8 cellular contexts compared by ENCODE assay signal in genomic region chr9:69671291-69671903, GRCh38. TPM values are rescaled to one million over a fixed set of nuclear protein-coding genes. Genes with fewer than 3 reads are reported as not detected.
DNase-seq lines count a peak whose midpoint lies in the region; ATAC-seq, FAIRE-seq and TF ChIP-seq lines count a peak whose summit lies in the region.

No MANE protein-coding gene starts in this region.

- H3K27me3 ChIP-seq in breast epithelium = no peaks in the 10 kb centered on the region
- peaks cover 4 to 50% of the 10 kb centered on the region in 2 experiments for H3K27me3 ChIP-seq in HepG2 (ENCODE audit: control insufficient read depth in 1 of 2, insufficient read depth in 2 of 2, low read length in 2 of 2)
- H3K27me3 ChIP-seq in stomach smooth muscle (ENCODE audit: control insufficient read depth in 1 of 2, insufficient read depth in 2 of 2, low read length in 2 of 2) = no peaks in the 10 kb centered on the region

- H3K4me2 ChIP-seq in HepG2 (ENCODE audit: low read depth, low read length) = peak overlapping the region; percentile 66

- no peak for TF ChIP-seq RAD21 in HepG2 (CRISPR knock-in tag; IDR thresholded peaks at IDR 0.05)

- H3K27ac Mint-ChIP-seq in activated CD4-positive, alpha-beta T cell treated with anti-CD3 and anti-CD28 coated beads, Interleukin-2, amount 10 ng/mL, durations not matched to agents 7 days and 5 days = no peak overlapping the region

- no peak overlapping the region for H2AFZ ChIP-seq in HepG2 (ENCODE audit: low read length)

- no peaks in the 10 kb centered on the region for H3K79me2 ChIP-seq in HepG2 (ENCODE audit: insufficient read depth, low read length)

- H3K9me3 ChIP-seq in breast epithelium = no peaks in the 10 kb centered on the region
- no peaks in the 10 kb centered on the region for H3K9me3 ChIP-seq in HepG2 (ENCODE audit: low read length)
- H3K9me3 ChIP-seq in stomach smooth muscle (ENCODE audit: control insufficient read depth in 2 of 2, low read length in 2 of 2) = no peaks in the 10 kb centered on the region

- H3K4me3 ChIP-seq in breast epithelium (peak overlapping the region; percentile 69 to 89 (median 70)), HepG2 (replicated peaks in 1 of 3; ENCODE audit: insufficient read depth in 1 of 3, low read depth in 2 of 3, low read length in 3 of 3) (peak overlapping the region in 2 of 3 experiments; percentile 57 to 68; a peak in 2 of 6 replicates), stomach smooth muscle (ENCODE audit: low read length in 2 of 2) (peak overlapping the region; percentile 64 to 93)

- TF ChIP-seq EP300 in HepG2 (IDR thresholded peaks at IDR 0.05; ENCODE audit: low read depth in 2 of 2, low read length in 2 of 2) (no peak), HepG2 (CRISPR knock-in tag; IDR thresholded peaks at IDR 0.05; ENCODE audit: borderline replicate concordance) (no peak)

- DNase-seq in activated CD4-positive, alpha-beta T cell treated with anti-CD3 and anti-CD28 coated beads, Interleukin-2, amount 10 ng/mL, durations not matched to agents 7 days and 5 days = no peak
- DNase-seq in activated CD4-positive, alpha-beta T cell treated with anti-CD3 and anti-CD28 coated beads for 1 hour = no peak
- DNase-seq in breast epithelium (ENCODE audit: low spot score in 2 of 2) = no peak
- DNase-seq in HepG2 (ENCODE audit: low spot score) = no peak
- no peak for DNase-seq in NCI-H146 treated with DMSO at 0.1 percent for 48 hours (lab: John Stamatoyannopoulos, UW; ENCODE audit: unreplicated experiment)
- DNase-seq in ecto neural progenitor cell (ENCODE audit: low spot score) = no peak

- no peaks in the 10 kb centered on the region for H4K20me1 ChIP-seq in HepG2 (ENCODE audit: insufficient read depth, low read length)

- H3K36me3 Mint-ChIP-seq in activated CD4-positive, alpha-beta T cell treated with anti-CD3 and anti-CD28 coated beads, Interleukin-2, amount 10 ng/mL, durations not matched to agents 7 days and 5 days (ENCODE audit: low read depth) = no peaks in the 10 kb centered on the region

- no peak for ATAC-seq in HepG2
- no peak for ATAC-seq in HG02642 (IDR thresholded peaks at IDR 0.05; ENCODE audit: poor library complexity, unreplicated experiment)

- H3K9ac ChIP-seq in HepG2 (ENCODE audit: insufficient read depth, low read depth, low read length) (no peak overlapping the region), stomach smooth muscle (ENCODE audit: low read length in 2 of 2) (peak overlapping the region; percentile 8 to 62)

- BruUV-seq in HepG2 (replicated peaks; lab: Mats Ljungman, UMichigan) = no TSS peak

- H3K27me3 Mint-ChIP-seq in activated CD4-positive, alpha-beta T cell treated with anti-CD3 and anti-CD28 coated beads, Interleukin-2, amount 10 ng/mL, durations not matched to agents 7 days and 5 days = peaks cover 32% of the 10 kb centered on the region

- in situ Hi-C loops in HepG2 (cut with HindIII; ENCODE audit: extremely low pct_ligation_motif_present, low pct_unique_long_range_greater_than_20kb) = loop anchor here (10.0 kb wide), 1 partner anchor 203 kb away; no protein-coding TSS in a partner anchor

- CTCF ChIA-PET in activated CD4-positive, alpha-beta T cell treated with anti-CD3 and anti-CD28 coated beads, Interleukin-2, amount 10 ng/mL, durations not matched to agents 7 days and 5 days (lab: Charles Lee) = no interaction called here
- CTCF ChIA-PET in HepG2 (lab: Yijun Ruan, JAX; ENCODE audit: low intra/inter-chr PET ratio, low total read pairs) = interaction anchor here (4.0 kb wide), 1 partner anchor 206 kb away, joined by 30 read pairs; no protein-coding TSS in a partner anchor

- no peak for FAIRE-seq in HepG2 (lab: Jason Lieb, UNC)

- WGBS in HepG2 (ENCODE audit: low lambda C conversion rate) = 60% methylated on average over 18 of the region's 18 CpGs

- TF ChIP-seq POLR2A in breast epithelium (IDR thresholded peaks at IDR 0.05) (no peak), HepG2 (IDR thresholded peaks at IDR 0.05; ENCODE audit: insufficient read depth in 1 of 2, low read depth in 2 of 2, low read length in 2 of 2) (no peak)

- POLR2A ChIA-PET in activated CD4-positive, alpha-beta T cell treated with anti-CD3 and anti-CD28 coated beads, Interleukin-2, amount 10 ng/mL, durations not matched to agents 7 days and 5 days (lab: Charles Lee) = no interaction called here
- POLR2A ChIA-PET in HepG2 (lab: Yijun Ruan, JAX) = interaction anchor here (1.0 kb wide), 1 partner anchor 76 kb away, joined by 3 read pairs; no protein-coding TSS in a partner anchor

- H3K36me3 ChIP-seq in breast epithelium (no peaks in the 10 kb centered on the region), HepG2 (replicated peaks in 1 of 2; ENCODE audit: control insufficient read depth in 1 of 2, insufficient read depth in 2 of 2, low read length in 2 of 2) (no peaks in the 10 kb centered on the region), stomach smooth muscle (ENCODE audit: control insufficient read depth in 2 of 2, insufficient read depth in 2 of 2, low read length in 2 of 2) (no peaks in the 10 kb centered on the region)

- intact Hi-C loops in breast epithelium (cut with DNase I; ENCODE audit: low total_unique reads) = no loop called here
- intact Hi-C loops in HepG2 (cut with micrococcal nuclease; ENCODE audit: unreplicated experiment) = loop anchor here (5.0 to 10.0 kb wide), 2 partner anchors 76 to 153 kb away; partner anchors contain the start of gene CFAP95

- TF ChIP-seq CTCF in breast epithelium (IDR thresholded peaks at IDR 0.05) = no peak
- TF ChIP-seq CTCF in HepG2 (CRISPR knock-in tag; IDR thresholded peaks at IDR 0.05) = no peak

- H3K4me3 Mint-ChIP-seq in activated CD4-positive, alpha-beta T cell treated with anti-CD3 and anti-CD28 coated beads, Interleukin-2, amount 10 ng/mL, durations not matched to agents 7 days and 5 days = peak overlapping the region; percentile 57

- no peaks in the 10 kb centered on the region for H3K9me3 Mint-ChIP-seq in activated CD4-positive, alpha-beta T cell treated with anti-CD3 and anti-CD28 coated beads, Interleukin-2, amount 10 ng/mL, durations not matched to agents 7 days and 5 days

- H3K27ac ChIP-seq in breast epithelium = peak overlapping the region; percentile 78 to 88
- no peak overlapping the region for H3K27ac ChIP-seq in HepG2 (ENCODE audit: extremely low read length, insufficient read depth, low read length)
- H3K27ac ChIP-seq in stomach smooth muscle (ENCODE audit: low read length) = no peak overlapping the region

- no peaks in the 10 kb centered on the region for H3K4me1 ChIP-seq in breast epithelium
- no peaks in the 10 kb centered on the region for H3K4me1 ChIP-seq in HepG2 (ENCODE audit: insufficient read depth, low read length)
- peaks cover 21% of the 10 kb centered on the region for H3K4me1 ChIP-seq in stomach smooth muscle (ENCODE audit: control insufficient read depth, insufficient read depth, low read length)

- peaks cover 12% of the 10 kb centered on the region for H3K4me1 Mint-ChIP-seq in activated CD4-positive, alpha-beta T cell treated with anti-CD3 and anti-CD28 coated beads, Interleukin-2, amount 10 ng/mL, durations not matched to agents 7 days and 5 days

TF ChIP-seq in HepG2, 621 proteins besides CTCF, POLR2A, EP300 and RAD21:
- TF ChIP-seq ZNF775 (CRISPR knock-in tag; IDR thresholded peaks at IDR 0.05; ENCODE audit: borderline replicate concordance) = no peak
- TF ChIP-seq NKX3-1 (CRISPR knock-in tag; IDR thresholded peaks at IDR 0.05) = no peak
- TF ChIP-seq CENPBD1 (CRISPR knock-in tag; IDR thresholded peaks at IDR 0.05; ENCODE audit: borderline replicate concordance, low read depth) = no peak
- no peak for TF ChIP-seq PRPF4 (IDR thresholded peaks at IDR 0.05; ENCODE audit: low read depth, low read length, poor library complexity, severe bottlenecking)
TF ChIP-seq in HepG2: peak in this region for 0.

RNA-seq across cellular contexts. Expression of gene APBA1, which starts 0.8 kb away (rescaled TPM):
- 1 to 10 TPM; 1.6 to 2.3 TPM for total RNA-seq in activated CD4-positive, alpha-beta T cell treated with anti-CD3 and anti-CD28 coated beads, Interleukin-2, amount 10 ng/mL, durations not matched to agents 7 days and 5 days
- 1 to 10 TPM; 6.9 to 8.0 (median 7.8) TPM for total RNA-seq in breast epithelium
- total RNA-seq in HepG2 (2016; rRNA removed; fragmentation: Illumina TruSeq; extraction: Trizol) = 0.15 TPM in 1 of 2 replicates, not detected in the other
- total RNA-seq in HepG2 (2016; cell fraction: cytosol; rRNA removed; fragmentation: Illumina TruSeq; extraction: Trizol; ENCODE audit: low read depth) = not detected in 2 replicates
- not detected in 2 replicates for total RNA-seq in HepG2 (2016; cell fraction: insoluble cytoplasmic fraction; rRNA removed; fragmentation: Illumina TruSeq; extraction: Trizol)
- total RNA-seq in HepG2 (2016; cell fraction: membrane; rRNA removed; fragmentation: Illumina TruSeq; extraction: Trizol) = 0.03 TPM in 1 of 2 replicates, not detected in the other
- total RNA-seq in HepG2 (2016; cell fraction: nucleus; rRNA removed; fragmentation: Illumina TruSeq; extraction: Trizol) = not detected in 2 replicates
- 0.01 TPM in 1 of 2 replicates, not detected in the other for polyA plus RNA-seq in HepG2 (2011; rRNA removed)
- polyA plus RNA-seq in HepG2 (2011; cell fraction: cytosol; rRNA removed) = 0.01 TPM in 2 replicates
- polyA plus RNA-seq in HepG2 (2011; cell fraction: nucleus; rRNA removed) = 0.02 TPM in 1 of 2 replicates, not detected in the other
- polyA plus RNA-seq in HepG2 (2012) = 0.21 TPM in 1 of 2 replicates, not detected in the other
- not detected in 2 replicates for polyA plus RNA-seq in HepG2 (2016; cell fraction: cytosol; fragmentation: Illumina TruSeq; extraction: Trizol; ENCODE audit: low read depth)
- 0.03 TPM in 1 of 2 replicates, not detected in the other for polyA plus RNA-seq in HepG2 (2016; cell fraction: insoluble cytoplasmic fraction; fragmentation: Illumina TruSeq; extraction: Trizol; ENCODE audit: low read depth)
- polyA plus RNA-seq in HepG2 (2016; cell fraction: membrane; fragmentation: Illumina TruSeq; extraction: Trizol; ENCODE audit: low read depth) = not detected in 2 replicates
- polyA plus RNA-seq in HepG2 (2016; cell fraction: nucleus; fragmentation: Illumina TruSeq; extraction: Trizol; ENCODE audit: insufficient read depth, low read depth) = not detected in 2 replicates
- polyA minus RNA-seq in HepG2 (2011; rRNA and poly(A)+ RNA removed; ENCODE audit: low replicate concordance) = not detected in 2 replicates
- polyA minus RNA-seq in HepG2 (2011; cell fraction: cytosol; rRNA and poly(A)+ RNA removed) = not detected in 2 replicates
- polyA minus RNA-seq in HepG2 (2011; cell fraction: nucleus; rRNA and poly(A)+ RNA removed) = not detected in 2 replicates

Comparison
In these comparisons a context has a peak if more than half of its experiments do, and no peak if none do; other contexts are left out.
1. H3K27ac ChIP-seq: peak in breast epithelium (2 of 2); none in HepG2 (single experiment) and stomach smooth muscle (single experiment).
2. Peak in every context shown above with its lines, with median percentiles within 50 percentile points of each other: H3K4me3 ChIP-seq.